14 cellular contexts compared by ENCODE assay signal in genomic region chr18:13380671-13381070, GRCh38.
DNase-seq lines count a peak whose midpoint lies in the region; ATAC-seq and TF ChIP-seq lines count a peak whose summit lies in the region.
"Had no signal": no experiment of that assay in that cellular context is flagged by ENCODE, and none has a peak within 500 bp of the region (broad histone marks: within the 10 kb centered on the region; RNA-seq: fewer than 3 reads in every experiment).

No MANE protein-coding gene starts in this region.

- no peak for TF ChIP-seq CTCF in progenitor cell of endocrine pancreas (IDR thresholded peaks at IDR 0.05; ENCODE audit: unreplicated experiment)

- peaks cover 85% of the 10 kb centered on the region for H3K4me1 ChIP-seq in BLaER1
- peaks cover 91% of the 10 kb centered on the region for H3K4me1 ChIP-seq in CD4-positive, CD25-positive, alpha-beta regulatory T cell (ENCODE audit: control insufficient read depth, insufficient read depth, low read length, poor library complexity, severe bottlenecking)

- no peaks in the 10 kb centered on the region for H3K9me3 ChIP-seq in BLaER1
- no peaks in the 10 kb centered on the region for H3K9me3 ChIP-seq in CD4-positive, CD25-positive, alpha-beta regulatory T cell (ENCODE audit: control insufficient read depth in 2 of 2, low read length in 2 of 2)
- H3K9me3 ChIP-seq: ovary had no signal

- peaks cover 7% of the 10 kb centered on the region; the same call in 1 of the 2 replicates for H3K36me3 ChIP-seq in BLaER1
- H3K36me3 ChIP-seq in CD4-positive, CD25-positive, alpha-beta regulatory T cell (ENCODE audit: control insufficient read depth, insufficient read depth, low read length) = no peaks in the 10 kb centered on the region
- H3K36me3 ChIP-seq: ovary had no signal

- peak overlapping the region; percentile 63 for H3K9ac ChIP-seq in BLaER1

- POLR2A ChIA-PET in activated naive CD8-positive, alpha-beta T cell treated with anti-CD3 and anti-CD28 coated beads, Interleukin-2, amount 10 ng/mL, durations not matched to agents 7 days and 5 days (lab: Charles Lee) = interaction anchor here (1.5 kb wide), 1 partner anchor 164 kb away, joined by 3 read pairs; no protein-coding TSS in a partner anchor

- no peaks in the 10 kb centered on the region for H3K36me3 Mint-ChIP-seq in CD4-positive, CD25-positive, alpha-beta regulatory T cell
- H3K36me3 Mint-ChIP-seq in activated naive CD8-positive, alpha-beta T cell treated with anti-CD3 and anti-CD28 coated beads, Interleukin-2, amount 10 ng/mL, durations not matched to agents 7 days and 5 days = peaks cover 2% of the 10 kb centered on the region
- no peaks in the 10 kb centered on the region for H3K36me3 Mint-ChIP-seq in memory B cell
- no peaks in the 10 kb centered on the region for H3K36me3 Mint-ChIP-seq in progenitor cell of endocrine pancreas (ENCODE audit: insufficient read depth)

- no peaks in the 10 kb centered on the region for H3K27me3 ChIP-seq in BLaER1
- no peaks in the 10 kb centered on the region for H3K27me3 ChIP-seq in CD4-positive, CD25-positive, alpha-beta regulatory T cell (ENCODE audit: control insufficient read depth, insufficient read depth, low read length)
- H3K27me3 ChIP-seq: ovary had no signal

- peak overlapping the region; percentile 99 to 100 (median 100) for H3K27ac Mint-ChIP-seq in CD4-positive, CD25-positive, alpha-beta regulatory T cell
- H3K27ac Mint-ChIP-seq in activated naive CD8-positive, alpha-beta T cell treated with anti-CD3 and anti-CD28 coated beads, Interleukin-2, amount 10 ng/mL, durations not matched to agents 7 days and 5 days = no peak overlapping the region
- peak overlapping the region; percentile 38 for H3K27ac Mint-ChIP-seq in memory B cell
- no peak overlapping the region for H3K27ac Mint-ChIP-seq in progenitor cell of endocrine pancreas

- peak overlapping the region; percentile 87 to 99 (median 96) for H3K4me3 Mint-ChIP-seq in CD4-positive, CD25-positive, alpha-beta regulatory T cell
- peak overlapping the region; percentile 9 for H3K4me3 Mint-ChIP-seq in activated naive CD8-positive, alpha-beta T cell treated with anti-CD3 and anti-CD28 coated beads, Interleukin-2, amount 10 ng/mL, durations not matched to agents 7 days and 5 days
- no peak overlapping the region for H3K4me3 Mint-ChIP-seq in memory B cell
- H3K4me3 Mint-ChIP-seq in progenitor cell of endocrine pancreas (ENCODE audit: low read depth) = no peak overlapping the region
- H3K4me3 Mint-ChIP-seq: T-helper 1 cell treated with Interleukin-12 subunit alpha and Interleukin-12 subunit beta and Interleukin-4 antibody, amounts not matched to agents 30 μg/mL and 1 μg/mL, for 36 hours had no signal

- no peak for ATAC-seq in CD4-positive, CD25-positive, alpha-beta regulatory T cell (ENCODE audit: low read depth in 2 of 2)
- no peak for ATAC-seq in activated naive CD8-positive, alpha-beta T cell treated with anti-CD3 and anti-CD28 coated beads, Interleukin-2, amount 10 ng/mL, durations not matched to agents 7 days and 5 days (ENCODE audit: low read depth)
- ATAC-seq in memory B cell (ENCODE audit: low read depth) = no peak
- no peak for ATAC-seq in HG03520 (IDR thresholded peaks at IDR 0.05; ENCODE audit: unreplicated experiment)

- no peak overlapping the region for H3K4me3 ChIP-seq in BLaER1
- H3K4me3 ChIP-seq in CD4-positive, CD25-positive, alpha-beta regulatory T cell (ENCODE audit: low read depth, low read length) = peak overlapping the region; percentile 72
- H3K4me3 ChIP-seq: ovary had no signal

- peaks cover 50 to 98% (median 68%) of the 10 kb centered on the region in 4 donors for H3K4me1 Mint-ChIP-seq in CD4-positive, CD25-positive, alpha-beta regulatory T cell
- peaks cover 57% of the 10 kb centered on the region for H3K4me1 Mint-ChIP-seq in activated naive CD8-positive, alpha-beta T cell treated with anti-CD3 and anti-CD28 coated beads, Interleukin-2, amount 10 ng/mL, durations not matched to agents 7 days and 5 days
- H3K4me1 Mint-ChIP-seq in memory B cell = peaks cover 24% of the 10 kb centered on the region
- H3K4me1 Mint-ChIP-seq in progenitor cell of endocrine pancreas (ENCODE audit: low read depth) = no peaks in the 10 kb centered on the region

- peak overlapping the region; percentile 78 for H3K27ac ChIP-seq in BLaER1
- peak overlapping the region; percentile 99 for H3K27ac ChIP-seq in CD4-positive, CD25-positive, alpha-beta regulatory T cell (ENCODE audit: insufficient read depth, low read length, poor library complexity, severe bottlenecking)
- H3K27ac ChIP-seq: C4-2B, ovary had no signal

- DNase-seq in CD4-positive, CD25-positive, alpha-beta regulatory T cell = peak in 1 of 3 donors; percentile 33
- no peak for DNase-seq in activated naive CD8-positive, alpha-beta T cell treated with anti-CD3 and anti-CD28 coated beads, Interleukin-2, amount 10 ng/mL, durations not matched to agents 7 days and 5 days
- DNase-seq in memory B cell (ENCODE audit: low spot score in 2 of 2) (no peak), ecto neural progenitor cell (ENCODE audit: low spot score) (no peak), progenitor cell of endocrine pancreas (ENCODE audit: low spot score, unreplicated experiment) (no peak), germinal center (ENCODE audit: low spot score) (no peak)
- DNase-seq: activated CD4-positive, alpha-beta T cell treated with anti-CD3 and anti-CD28 coated beads for 48 hours; NCI-H187 treated with DMSO at 0.1 percent for 48 hours; NCI-H82; ovary had no signal

- peaks cover 4% of the 10 kb centered on the region for H3K27me3 Mint-ChIP-seq in CD4-positive, CD25-positive, alpha-beta regulatory T cell
- no peaks in the 10 kb centered on the region for H3K27me3 Mint-ChIP-seq in activated naive CD8-positive, alpha-beta T cell treated with anti-CD3 and anti-CD28 coated beads, Interleukin-2, amount 10 ng/mL, durations not matched to agents 7 days and 5 days
- H3K27me3 Mint-ChIP-seq in memory B cell (no peaks in the 10 kb centered on the region), progenitor cell of endocrine pancreas (peaks cover 33% of the 10 kb centered on the region)

- H3K4me2 ChIP-seq in BLaER1 = peak overlapping the region; percentile 90

- H3K9me3 Mint-ChIP-seq in CD4-positive, CD25-positive, alpha-beta regulatory T cell = no peaks in the 10 kb centered on the region
- H3K9me3 Mint-ChIP-seq in activated naive CD8-positive, alpha-beta T cell treated with anti-CD3 and anti-CD28 coated beads, Interleukin-2, amount 10 ng/mL, durations not matched to agents 7 days and 5 days = peaks cover 8% of the 10 kb centered on the region
- no peaks in the 10 kb centered on the region for H3K9me3 Mint-ChIP-seq in memory B cell
- H3K9me3 Mint-ChIP-seq in progenitor cell of endocrine pancreas (ENCODE audit: low read depth) = no peaks in the 10 kb centered on the region
- H3K9me3 Mint-ChIP-seq: T-helper 1 cell treated with Interleukin-12 subunit alpha and Interleukin-12 subunit beta and Interleukin-4 antibody, amounts not matched to agents 30 μg/mL and 1 μg/mL, for 36 hours had no signal

- H4K20me1 ChIP-seq in BLaER1 = peaks cover 88% of the 10 kb centered on the region

Comparison
In these comparisons a context has a peak if more than half of its experiments do, and no peak if none do; other contexts are left out.
1. H3K27ac Mint-ChIP-seq: peak in CD4-positive, CD25-positive, alpha-beta regulatory T cell (3 of 3) and memory B cell (single experiment); none in activated naive CD8-positive, alpha-beta T cell treated with anti-CD3 and anti-CD28 coated beads, Interleukin-2, amount 10 ng/mL, durations not matched to agents 7 days and 5 days (single experiment) and progenitor cell of endocrine pancreas (single experiment).
2. H3K4me3 Mint-ChIP-seq: peak in CD4-positive, CD25-positive, alpha-beta regulatory T cell (4 of 4) and activated naive CD8-positive, alpha-beta T cell treated with anti-CD3 and anti-CD28 coated beads, Interleukin-2, amount 10 ng/mL, durations not matched to agents 7 days and 5 days (single experiment); none in memory B cell (single experiment) and progenitor cell of endocrine pancreas (single experiment).